Comparison of ENCODE assay signal across 8 cellular contexts in genomic region chr6:157380779-157381561, GRCh38. TPM values are rescaled to one million over a fixed set of nuclear protein-coding genes. Genes with fewer than 3 reads are reported as not detected.
DNase-seq lines count a peak whose midpoint lies in the region; ATAC-seq, FAIRE-seq and TF ChIP-seq lines count a peak whose summit lies in the region.

Gene ZDHHC14 (plus strand): TSS chr6:157381190.

- H3K9ac ChIP-seq in PC-3 (ENCODE audit: low read length) (peak within 1 kb of the TSS; percentile 79), muscle layer of colon (ENCODE audit: low read length) (peak within 1 kb of the TSS; percentile 65)

- peaks cover 2% of the 10 kb centered on the region for H3K36me3 Mint-ChIP-seq in activated T-cell treated with anti-CD3 and anti-CD28 coated beads, Interleukin-2, amount 50 U/mL, for 4 hours (ENCODE audit: insufficient read depth)

- H3F3A ChIP-seq in PC-3 (ENCODE audit: low read length, unreplicated experiment): no peaks in the 10 kb centered on the region

- peaks cover 2% of the 10 kb centered on the region for H3K27me3 Mint-ChIP-seq in activated T-cell treated with anti-CD3 and anti-CD28 coated beads, Interleukin-2, amount 50 U/mL, for 4 hours (ENCODE audit: low read depth)

- peak; percentile 93 for DNase-seq in D341Med (ENCODE audit: low spot score)
- peak; percentile 67 for DNase-seq in HTR-8/SVneo (ENCODE audit: insufficient read length, low spot score)
- DNase-seq in PC-3: peak; percentile 81
- peak; percentile 87 for DNase-seq in activated T-cell treated with anti-CD3 and anti-CD28 coated beads, Interleukin-2, amount 50 U/mL, for 4 hours
- DNase-seq in stimulated activated CD8-positive, alpha-beta memory T cell treated with anti-CD3 and anti-CD28 coated beads, Interleukin-7, amount 100 ng/mL, for 1 hour (ENCODE audit: low read depth in 2 of 2): peak; percentile 76 to 77

- peak; percentile 70 for ATAC-seq in GM21381 (IDR thresholded peaks at IDR 0.05; ENCODE audit: unreplicated experiment)
- ATAC-seq in PC-3: peak; percentile 77
- ATAC-seq in activated T-cell treated with anti-CD3 and anti-CD28 coated beads, Interleukin-2, amount 50 U/mL, for 4 hours: peak; percentile 77 to 79

- peaks cover 34% of the 10 kb centered on the region for H3K4me1 Mint-ChIP-seq in activated T-cell treated with anti-CD3 and anti-CD28 coated beads, Interleukin-2, amount 50 U/mL, for 4 hours (ENCODE audit: low read depth)

- peak within 1 kb of the TSS; percentile 91 for H2AFZ ChIP-seq in PC-3 (ENCODE audit: low read length)

- no peaks in the 10 kb centered on the region for H3K27me3 ChIP-seq in PC-3 (ENCODE audit: low read length)
- no peaks in the 10 kb centered on the region for H3K27me3 ChIP-seq in esophagus (ENCODE audit: control insufficient read depth in 1 of 2, insufficient read depth in 2 of 2, low read length in 2 of 2)
- H3K27me3 ChIP-seq in muscle layer of colon (ENCODE audit: control insufficient read depth in 1 of 2, insufficient read depth in 2 of 2, low read length in 2 of 2): no peaks in the 10 kb centered on the region

- H3K36me3 ChIP-seq in PC-3 (ENCODE audit: low read depth, low read length) (no peaks in the 10 kb centered on the region), esophagus (ENCODE audit: control insufficient read depth in 2 of 2, insufficient read depth in 2 of 2, low read length in 1 of 2) (no peaks in the 10 kb centered on the region), muscle layer of colon (ENCODE audit: insufficient read depth, low read length) (no peaks in the 10 kb centered on the region)

- no peaks in the 10 kb centered on the region for H3K9me2 ChIP-seq in PC-3 (replicated peaks; ENCODE audit: low read length)

- intact Hi-C loops in PC-3 (cut with micrococcal nuclease): loop anchor here (1.0 to 5.0 kb wide), 6 partner anchors 46 to 232 kb away; partner anchors contain the start of gene TMEM242

- CTCF ChIA-PET in PC-3 (lab: Charles Lee): interaction anchor here (1.1 kb wide), 1 partner anchor 66 kb away, joined by 4 read pairs; no protein-coding TSS in a partner anchor

- no peak for FAIRE-seq in HTR-8/SVneo (lab: Jason Lieb, UNC)

- H3K9me3 ChIP-seq in PC-3 (ENCODE audit: low read length) (no peaks in the 10 kb centered on the region), esophagus (ENCODE audit: control insufficient read depth in 2 of 2, insufficient read depth in 1 of 2, low read depth in 1 of 2, low read length in 1 of 2) (no peaks in the 10 kb centered on the region), muscle layer of colon (ENCODE audit: low read length) (no peaks in the 10 kb centered on the region)

- H4K20me1 ChIP-seq in PC-3 (ENCODE audit: low read length): no peaks in the 10 kb centered on the region

- no peaks in the 10 kb centered on the region for H3K9me3 Mint-ChIP-seq in activated T-cell treated with anti-CD3 and anti-CD28 coated beads, Interleukin-2, amount 50 U/mL, for 4 hours

- peak within 1 kb of the TSS; percentile 87 for H3K4me3 Mint-ChIP-seq in activated T-cell treated with anti-CD3 and anti-CD28 coated beads, Interleukin-2, amount 50 U/mL, for 4 hours

- H3K4me2 ChIP-seq in PC-3 (ENCODE audit: low read length): peak within 1 kb of the TSS; percentile 99

- 0 to 1% methylated on average over 86 to 106 of the region's 106 CpGs for WGBS in esophagus, 2 donors

- peaks cover 22% of the 10 kb centered on the region for H3K79me2 ChIP-seq in PC-3 (ENCODE audit: low read length)

- BruUV-seq in PC-3 (replicated peaks; lab: Mats Ljungman, UMichigan): no TSS peak

- no peak within 1 kb of the TSS; the same call in 1 of the 2 replicates for H3K27ac ChIP-seq in PC-3 (ENCODE audit: low read length)
- peak within 1 kb of the TSS; percentile 92 to 93 for H3K27ac ChIP-seq in esophagus (ENCODE audit: low read depth in 2 of 2, low read length in 1 of 2)
- peak within 1 kb of the TSS; percentile 80 for H3K27ac ChIP-seq in muscle layer of colon (ENCODE audit: low read depth, low read length)

- peak within 1 kb of the TSS; percentile 96 for H3K4me3 ChIP-seq in PC-3 (ENCODE audit: low read length)
- peak within 1 kb of the TSS; percentile 75 to 95 for H3K4me3 ChIP-seq in esophagus (ENCODE audit: low read depth in 1 of 2, low read length in 2 of 2)
- H3K4me3 ChIP-seq in muscle layer of colon (ENCODE audit: low read depth in 1 of 2, low read length in 2 of 2): peak within 1 kb of the TSS; percentile 73 to 97

- H3K4me1 ChIP-seq in PC-3 (ENCODE audit: insufficient read depth, low read length) (peaks cover 11% of the 10 kb centered on the region; the same call in 1 of the 2 replicates), esophagus (ENCODE audit: control insufficient read depth in 2 of 2, insufficient read depth in 2 of 2, low read length in 1 of 2) (peaks cover 0 to 7% of the 10 kb centered on the region in 2 donors), muscle layer of colon (ENCODE audit: insufficient read depth, low read length) (peaks cover 18% of the 10 kb centered on the region)

- TF ChIP-seq CTCF in PC-3 (conservative IDR thresholded peaks at IDR 0.05; ENCODE audit: low read depth, low read length): no peak

- POLR2A ChIA-PET in PC-3 (lab: Charles Lee; ENCODE audit: unreplicated experiment): no interaction called here

RNA-seq across cellular contexts. Expression of gene ZDHHC14, which starts in this region (rescaled TPM):
- 4.9 and 10.6 TPM in 2 replicates for total RNA-seq in PC-3 (2014; rRNA removed)
- total RNA-seq in activated T-cell treated with anti-CD3 and anti-CD28 coated beads, Interleukin-2, amount 50 U/mL, for 4 hours: 1 to 10 TPM; 5.6 to 6.0 (median 5.7) TPM
- 1 to 10 TPM; 2.9 to 3.7 TPM for polyA plus RNA-seq in esophagus
